8 cellular contexts compared by ENCODE assay signal in the genomic region with DNA sequence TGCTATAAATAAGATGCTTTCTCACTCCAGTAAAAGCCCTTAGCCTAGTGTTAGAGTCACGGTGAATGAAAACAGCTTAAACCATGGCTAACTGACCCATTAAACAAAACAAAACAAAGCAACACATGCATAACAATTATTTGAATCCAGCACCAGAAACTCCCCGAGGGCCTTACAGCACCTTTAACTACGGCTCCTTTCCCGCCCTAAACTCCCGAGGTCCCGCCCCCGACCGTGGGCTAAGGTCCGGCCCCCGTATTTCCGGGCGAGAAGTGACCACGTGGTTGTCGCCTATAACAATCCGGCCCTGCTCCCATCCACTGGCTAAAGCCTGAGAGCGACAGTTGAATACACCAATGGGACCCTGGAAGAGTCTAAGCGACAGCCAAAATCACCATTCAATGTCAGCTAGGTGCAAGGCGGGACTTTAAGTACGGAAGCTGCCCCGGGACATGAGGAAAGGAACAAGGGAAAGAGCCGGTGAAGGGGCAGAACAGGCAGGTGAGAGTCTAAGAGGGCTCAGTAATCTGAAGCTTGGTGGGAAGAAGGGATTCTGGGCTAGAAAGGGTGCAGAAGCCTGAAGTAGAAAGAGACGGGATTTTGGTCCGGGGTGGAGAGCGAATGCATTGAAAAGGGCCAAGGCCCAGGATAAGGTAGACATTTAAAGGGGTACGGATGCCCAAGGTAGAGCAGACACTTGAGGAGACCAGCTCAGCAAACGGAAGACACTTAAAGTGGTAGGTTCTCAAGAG. TPM values are rescaled to one million over a fixed set of nuclear protein-coding genes. Genes with fewer than 3 reads are reported as not detected.
DNase-seq lines count a peak whose midpoint lies in the region; ATAC-seq lines count a peak whose summit lies in the region.

Gene FLAD1 (plus strand): TSS at position 448 of the 752 bp plus-strand sequence. CDS start 351 bp downstream, outside the sequence.

- H3K4me3 Mint-ChIP-seq in effector memory CD8-positive, alpha-beta T cell = no peak within 1 kb of the TSS

- no peaks in the 10 kb centered on the region for H3K9me3 Mint-ChIP-seq in effector memory CD8-positive, alpha-beta T cell

- DNase-seq in COLO829 (ENCODE audit: low spot score) (peak; percentile 100), HT1080 (ENCODE audit: low read depth) (peak; percentile 100), NOMO-1 (lab: John Stamatoyannopoulos, UW; ENCODE audit: unreplicated experiment in 2 of 2) (peak; percentile 98 to 99), lung microvascular endothelial cell (ENCODE audit: low read depth in 2 of 2) (peak; percentile 100)
- DNase-seq in activated CD8-positive, alpha-beta memory T cell treated with anti-CD3 and anti-CD28 coated beads for 24 hours = peak; percentile 95
- peak; percentile 94 for DNase-seq in effector memory CD8-positive, alpha-beta T cell
- DNase-seq in stimulated activated CD4-positive, alpha-beta T cell treated with anti-CD3 and anti-CD28 coated beads, TNF-alpha, amount 100 ng/mL, for 4 hours (ENCODE audit: low read depth in 3 of 3) = peak; percentile 87 to 92 (median 90)

- no peaks in the 10 kb centered on the region for H3K27me3 Mint-ChIP-seq in effector memory CD8-positive, alpha-beta T cell

- ATAC-seq in GM21367 (IDR thresholded peaks at IDR 0.05; ENCODE audit: unreplicated experiment) = peak; percentile 92
- ATAC-seq in effector memory CD8-positive, alpha-beta T cell (replicated peaks) = peak; percentile 98

- no peak within 1 kb of the TSS for H3K27ac Mint-ChIP-seq in effector memory CD8-positive, alpha-beta T cell

- peaks cover 18% of the 10 kb centered on the region for H3K36me3 Mint-ChIP-seq in effector memory CD8-positive, alpha-beta T cell (ENCODE audit: insufficient read depth)

- H3K4me1 Mint-ChIP-seq in effector memory CD8-positive, alpha-beta T cell (ENCODE audit: low read depth in 2 of 2) = peaks cover 7 to 13% of the 10 kb centered on the region in 2 donors

RNA-seq across cellular contexts. Expression of gene FLAD1, which starts in this region (rescaled TPM):
- total RNA-seq in HT1080 (2014; rRNA removed; shearing (Covaris generic)) = 49.5 and 50.0 TPM in 2 replicates
- 21.0 and 25.1 TPM in 2 replicates for polyA plus RNA-seq in HT1080 (2015; cell fraction: cytosol; rRNA removed)
- polyA plus RNA-seq in HT1080 (2015; cell fraction: nucleus; rRNA removed) = 30.6 and 38.7 TPM in 2 replicates
- 18.3 and 24.2 TPM in 2 replicates for total RNA-seq in lung microvascular endothelial cell

Comparison
In these comparisons a context has a peak if more than half of its experiments do, and no peak if none do; other contexts are left out.
1. Peak in every context shown above with its lines: DNase-seq and ATAC-seq.